1 cellular context compared by ENCODE assay signal in the genomic region with DNA sequence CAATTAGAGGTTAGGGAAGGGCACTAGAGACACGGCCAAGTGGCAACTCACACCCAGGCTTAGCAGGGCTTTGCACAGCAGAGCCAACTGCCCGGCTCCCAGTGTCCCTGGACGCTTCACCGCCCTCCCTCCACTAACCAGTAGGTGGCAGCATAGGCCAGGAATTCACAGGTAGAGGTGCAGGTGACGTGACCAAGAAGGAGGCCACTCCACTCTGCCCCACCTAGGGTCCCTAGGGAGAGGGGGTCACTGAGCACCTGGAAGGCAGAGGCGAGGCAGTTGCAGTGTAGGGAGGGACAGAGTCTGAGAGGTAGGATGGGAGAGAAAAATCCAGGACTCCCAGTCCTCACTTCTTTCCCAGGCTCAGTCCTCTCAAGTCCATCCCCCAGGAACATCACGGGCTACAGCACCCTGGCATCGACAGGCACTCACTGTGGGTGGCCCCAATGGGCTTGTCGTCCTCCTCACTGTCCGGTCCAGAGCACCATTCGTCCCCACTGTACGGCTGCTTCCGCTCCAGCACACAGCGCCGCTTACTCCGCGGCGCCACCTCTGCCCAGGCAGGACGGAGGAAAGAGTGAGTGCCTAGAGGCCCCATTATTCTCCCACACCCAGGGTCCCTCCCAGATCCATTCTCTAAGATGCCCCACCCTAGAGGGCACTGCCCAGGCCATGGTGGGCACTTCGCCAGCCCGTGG.
TF ChIP-seq lines count a peak whose summit lies in the region.

No MANE protein-coding gene starts in this region.

TF ChIP-seq in GM12878, 131 proteins besides CTCF, POLR2A, EP300 and RAD21 (continues in another document):
- TF ChIP-seq NBN (IDR thresholded peaks at IDR 0.05), result peak; percentile 39; the same call in 1 of the 2 replicates
- no peak; the same call in 2 of the 3 replicates for TF ChIP-seq POU2F2 (IDR thresholded peaks at IDR 0.05; ENCODE audit: borderline replicate concordance, low read depth, low read length)
- no peak for TF ChIP-seq ZNF217 (IDR thresholded peaks at IDR 0.05)
- TF ChIP-seq TARDBP (IDR thresholded peaks at IDR 0.05; ENCODE audit: borderline replicate concordance), result no peak
- no peak for TF ChIP-seq HCFC1 (IDR thresholded peaks at IDR 0.05; ENCODE audit: low read length)
- TF ChIP-seq, protein P1, sequence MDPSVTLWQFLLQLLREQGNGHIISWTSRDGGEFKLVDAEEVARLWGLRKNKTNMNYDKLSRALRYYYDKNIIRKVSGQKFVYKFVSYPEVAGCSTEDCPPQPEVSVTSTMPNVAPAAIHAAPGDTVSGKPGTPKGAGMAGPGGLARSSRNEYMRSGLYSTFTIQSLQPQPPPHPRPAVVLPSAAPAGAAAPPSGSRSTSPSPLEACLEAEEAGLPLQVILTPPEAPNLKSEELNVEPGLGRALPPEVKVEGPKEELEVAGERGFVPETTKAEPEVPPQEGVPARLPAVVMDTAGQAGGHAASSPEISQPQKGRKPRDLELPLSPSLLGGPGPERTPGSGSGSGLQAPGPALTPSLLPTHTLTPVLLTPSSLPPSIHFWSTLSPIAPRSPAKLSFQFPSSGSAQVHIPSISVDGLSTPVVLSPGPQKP (IDR thresholded peaks at IDR 0.05; ENCODE audit: low read depth, low read length), result no peak
- TF ChIP-seq RELB (IDR thresholded peaks at IDR 0.05; ENCODE audit: low read depth), result no peak
- no peak for TF ChIP-seq SUZ12 (IDR thresholded peaks at IDR 0.05; ENCODE audit: unreplicated experiment)
- TF ChIP-seq, protein P2, sequence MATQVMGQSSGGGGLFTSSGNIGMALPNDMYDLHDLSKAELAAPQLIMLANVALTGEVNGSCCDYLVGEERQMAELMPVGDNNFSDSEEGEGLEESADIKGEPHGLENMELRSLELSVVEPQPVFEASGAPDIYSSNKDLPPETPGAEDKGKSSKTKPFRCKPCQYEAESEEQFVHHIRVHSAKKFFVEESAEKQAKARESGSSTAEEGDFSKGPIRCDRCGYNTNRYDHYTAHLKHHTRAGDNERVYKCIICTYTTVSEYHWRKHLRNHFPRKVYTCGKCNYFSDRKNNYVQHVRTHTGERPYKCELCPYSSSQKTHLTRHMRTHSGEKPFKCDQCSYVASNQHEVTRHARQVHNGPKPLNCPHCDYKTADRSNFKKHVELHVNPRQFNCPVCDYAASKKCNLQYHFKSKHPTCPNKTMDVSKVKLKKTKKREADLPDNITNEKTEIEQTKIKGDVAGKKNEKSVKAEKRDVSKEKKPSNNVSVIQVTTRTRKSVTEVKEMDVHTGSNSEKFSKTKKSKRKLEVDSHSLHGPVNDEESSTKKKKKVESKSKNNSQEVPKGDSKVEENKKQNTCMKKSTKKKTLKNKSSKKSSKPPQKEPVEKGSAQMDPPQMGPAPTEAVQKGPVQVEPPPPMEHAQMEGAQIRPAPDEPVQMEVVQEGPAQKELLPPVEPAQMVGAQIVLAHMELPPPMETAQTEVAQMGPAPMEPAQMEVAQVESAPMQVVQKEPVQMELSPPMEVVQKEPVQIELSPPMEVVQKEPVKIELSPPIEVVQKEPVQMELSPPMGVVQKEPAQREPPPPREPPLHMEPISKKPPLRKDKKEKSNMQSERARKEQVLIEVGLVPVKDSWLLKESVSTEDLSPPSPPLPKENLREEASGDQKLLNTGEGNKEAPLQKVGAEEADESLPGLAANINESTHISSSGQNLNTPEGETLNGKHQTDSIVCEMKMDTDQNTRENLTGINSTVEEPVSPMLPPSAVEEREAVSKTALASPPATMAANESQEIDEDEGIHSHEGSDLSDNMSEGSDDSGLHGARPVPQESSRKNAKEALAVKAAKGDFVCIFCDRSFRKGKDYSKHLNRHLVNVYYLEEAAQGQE (IDR thresholded peaks at IDR 0.05; ENCODE audit: low read depth, low read length), result no peak
- TF ChIP-seq GATAD2B (conservative IDR thresholded peaks at IDR 0.05; ENCODE audit: low read depth), result no peak; the same call in none of the 2 replicates
- TF ChIP-seq, protein P3, sequence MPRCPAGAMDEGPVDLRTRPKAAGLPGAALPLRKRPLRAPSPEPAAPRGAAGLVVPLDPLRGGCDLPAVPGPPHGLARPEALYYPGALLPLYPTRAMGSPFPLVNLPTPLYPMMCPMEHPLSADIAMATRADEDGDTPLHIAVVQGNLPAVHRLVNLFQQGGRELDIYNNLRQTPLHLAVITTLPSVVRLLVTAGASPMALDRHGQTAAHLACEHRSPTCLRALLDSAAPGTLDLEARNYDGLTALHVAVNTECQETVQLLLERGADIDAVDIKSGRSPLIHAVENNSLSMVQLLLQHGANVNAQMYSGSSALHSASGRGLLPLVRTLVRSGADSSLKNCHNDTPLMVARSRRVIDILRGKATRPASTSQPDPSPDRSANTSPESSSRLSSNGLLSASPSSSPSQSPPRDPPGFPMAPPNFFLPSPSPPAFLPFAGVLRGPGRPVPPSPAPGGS (IDR thresholded peaks at IDR 0.05; ENCODE audit: borderline replicate concordance, insufficient read depth, low read depth, low read length, poor library complexity, severe bottlenecking), result no peak
- TF ChIP-seq, protein P4, sequence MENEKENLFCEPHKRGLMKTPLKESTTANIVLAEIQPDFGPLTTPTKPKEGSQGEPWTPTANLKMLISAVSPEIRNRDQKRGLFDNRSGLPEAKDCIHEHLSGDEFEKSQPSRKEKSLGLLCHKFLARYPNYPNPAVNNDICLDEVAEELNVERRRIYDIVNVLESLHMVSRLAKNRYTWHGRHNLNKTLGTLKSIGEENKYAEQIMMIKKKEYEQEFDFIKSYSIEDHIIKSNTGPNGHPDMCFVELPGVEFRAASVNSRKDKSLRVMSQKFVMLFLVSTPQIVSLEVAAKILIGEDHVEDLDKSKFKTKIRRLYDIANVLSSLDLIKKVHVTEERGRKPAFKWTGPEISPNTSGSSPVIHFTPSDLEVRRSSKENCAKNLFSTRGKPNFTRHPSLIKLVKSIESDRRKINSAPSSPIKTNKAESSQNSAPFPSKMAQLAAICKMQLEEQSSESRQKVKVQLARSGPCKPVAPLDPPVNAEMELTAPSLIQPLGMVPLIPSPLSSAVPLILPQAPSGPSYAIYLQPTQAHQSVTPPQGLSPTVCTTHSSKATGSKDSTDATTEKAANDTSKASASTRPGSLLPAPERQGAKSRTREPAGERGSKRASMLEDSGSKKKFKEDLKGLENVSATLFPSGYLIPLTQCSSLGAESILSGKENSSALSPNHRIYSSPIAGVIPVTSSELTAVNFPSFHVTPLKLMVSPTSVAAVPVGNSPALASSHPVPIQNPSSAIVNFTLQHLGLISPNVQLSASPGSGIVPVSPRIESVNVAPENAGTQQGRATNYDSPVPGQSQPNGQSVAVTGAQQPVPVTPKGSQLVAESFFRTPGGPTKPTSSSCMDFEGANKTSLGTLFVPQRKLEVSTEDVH (IDR thresholded peaks at IDR 0.05; ENCODE audit: low read depth, partially characterized antibody), result no peak
- TF ChIP-seq CEBPB (IDR thresholded peaks at IDR 0.05; ENCODE audit: borderline replicate concordance in 1 of 2, low read depth in 2 of 2, low read length in 2 of 2), result no peak
- no peak for TF ChIP-seq RELA (IDR thresholded peaks at IDR 0.05; ENCODE audit: borderline replicate concordance, partially characterized antibody)
- peak; percentile 70; the same call in 1 of the 2 replicates for TF ChIP-seq RB1 (IDR thresholded peaks at IDR 0.05; ENCODE audit: borderline replicate concordance)
- no peak for TF ChIP-seq EGR1 (IDR thresholded peaks at IDR 0.05; ENCODE audit: borderline replicate concordance in 1 of 2, low read depth in 2 of 2, low read length in 2 of 2)
- no peak for TF ChIP-seq TCF3 (IDR thresholded peaks at IDR 0.05; ENCODE audit: borderline replicate concordance, insufficient read depth, low read depth, low read length)
- TF ChIP-seq, protein P5, sequence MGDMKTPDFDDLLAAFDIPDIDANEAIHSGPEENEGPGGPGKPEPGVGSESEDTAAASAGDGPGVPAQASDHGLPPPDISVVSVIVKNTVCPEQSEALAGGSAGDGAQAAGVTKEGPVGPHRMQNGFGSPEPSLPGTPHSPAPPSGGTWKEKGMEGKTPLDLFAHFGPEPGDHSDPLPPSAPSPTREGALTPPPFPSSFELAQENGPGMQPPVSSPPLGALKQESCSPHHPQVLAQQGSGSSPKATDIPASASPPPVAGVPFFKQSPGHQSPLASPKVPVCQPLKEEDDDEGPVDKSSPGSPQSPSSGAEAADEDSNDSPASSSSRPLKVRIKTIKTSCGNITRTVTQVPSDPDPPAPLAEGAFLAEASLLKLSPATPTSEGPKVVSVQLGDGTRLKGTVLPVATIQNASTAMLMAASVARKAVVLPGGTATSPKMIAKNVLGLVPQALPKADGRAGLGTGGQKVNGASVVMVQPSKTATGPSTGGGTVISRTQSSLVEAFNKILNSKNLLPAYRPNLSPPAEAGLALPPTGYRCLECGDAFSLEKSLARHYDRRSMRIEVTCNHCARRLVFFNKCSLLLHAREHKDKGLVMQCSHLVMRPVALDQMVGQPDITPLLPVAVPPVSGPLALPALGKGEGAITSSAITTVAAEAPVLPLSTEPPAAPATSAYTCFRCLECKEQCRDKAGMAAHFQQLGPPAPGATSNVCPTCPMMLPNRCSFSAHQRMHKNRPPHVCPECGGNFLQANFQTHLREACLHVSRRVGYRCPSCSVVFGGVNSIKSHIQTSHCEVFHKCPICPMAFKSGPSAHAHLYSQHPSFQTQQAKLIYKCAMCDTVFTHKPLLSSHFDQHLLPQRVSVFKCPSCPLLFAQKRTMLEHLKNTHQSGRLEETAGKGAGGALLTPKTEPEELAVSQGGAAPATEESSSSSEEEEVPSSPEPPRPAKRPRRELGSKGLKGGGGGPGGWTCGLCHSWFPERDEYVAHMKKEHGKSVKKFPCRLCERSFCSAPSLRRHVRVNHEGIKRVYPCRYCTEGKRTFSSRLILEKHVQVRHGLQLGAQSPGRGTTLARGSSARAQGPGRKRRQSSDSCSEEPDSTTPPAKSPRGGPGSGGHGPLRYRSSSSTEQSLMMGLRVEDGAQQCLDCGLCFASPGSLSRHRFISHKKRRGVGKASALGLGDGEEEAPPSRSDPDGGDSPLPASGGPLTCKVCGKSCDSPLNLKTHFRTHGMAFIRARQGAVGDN (IDR thresholded peaks at IDR 0.05), result no peak
- TF ChIP-seq STAT3 (IDR thresholded peaks at IDR 0.05; ENCODE audit: low read depth, low read length), result no peak
- TF ChIP-seq SIN3A (IDR thresholded peaks at IDR 0.05; ENCODE audit: low read depth, low read length), result no peak
- TF ChIP-seq MTA3 (IDR thresholded peaks at IDR 0.05; ENCODE audit: borderline replicate concordance, low read length), result no peak
- no peak for TF ChIP-seq CHD2 (IDR thresholded peaks at IDR 0.05; ENCODE audit: borderline replicate concordance, low read depth, low read length)
- TF ChIP-seq, protein P6, sequence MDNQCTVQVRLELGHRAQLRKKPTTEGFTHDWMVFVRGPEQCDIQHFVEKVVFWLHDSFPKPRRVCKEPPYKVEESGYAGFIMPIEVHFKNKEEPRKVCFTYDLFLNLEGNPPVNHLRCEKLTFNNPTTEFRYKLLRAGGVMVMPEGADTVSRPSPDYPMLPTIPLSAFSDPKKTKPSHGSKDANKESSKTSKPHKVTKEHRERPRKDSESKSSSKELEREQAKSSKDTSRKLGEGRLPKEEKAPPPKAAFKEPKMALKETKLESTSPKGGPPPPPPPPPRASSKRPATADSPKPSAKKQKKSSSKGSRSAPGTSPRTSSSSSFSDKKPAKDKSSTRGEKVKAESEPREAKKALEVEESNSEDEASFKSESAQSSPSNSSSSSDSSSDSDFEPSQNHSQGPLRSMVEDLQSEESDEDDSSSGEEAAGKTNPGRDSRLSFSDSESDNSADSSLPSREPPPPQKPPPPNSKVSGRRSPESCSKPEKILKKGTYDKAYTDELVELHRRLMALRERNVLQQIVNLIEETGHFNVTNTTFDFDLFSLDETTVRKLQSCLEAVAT (IDR thresholded peaks at IDR 0.05), result no peak
- TF ChIP-seq FOS (IDR thresholded peaks at IDR 0.05; ENCODE audit: borderline replicate concordance, extremely low read depth, insufficient read length), result no peak
- TF ChIP-seq CHD1 (IDR thresholded peaks at IDR 0.05; ENCODE audit: low read depth, low read length), result no peak
- TF ChIP-seq, protein P7, sequence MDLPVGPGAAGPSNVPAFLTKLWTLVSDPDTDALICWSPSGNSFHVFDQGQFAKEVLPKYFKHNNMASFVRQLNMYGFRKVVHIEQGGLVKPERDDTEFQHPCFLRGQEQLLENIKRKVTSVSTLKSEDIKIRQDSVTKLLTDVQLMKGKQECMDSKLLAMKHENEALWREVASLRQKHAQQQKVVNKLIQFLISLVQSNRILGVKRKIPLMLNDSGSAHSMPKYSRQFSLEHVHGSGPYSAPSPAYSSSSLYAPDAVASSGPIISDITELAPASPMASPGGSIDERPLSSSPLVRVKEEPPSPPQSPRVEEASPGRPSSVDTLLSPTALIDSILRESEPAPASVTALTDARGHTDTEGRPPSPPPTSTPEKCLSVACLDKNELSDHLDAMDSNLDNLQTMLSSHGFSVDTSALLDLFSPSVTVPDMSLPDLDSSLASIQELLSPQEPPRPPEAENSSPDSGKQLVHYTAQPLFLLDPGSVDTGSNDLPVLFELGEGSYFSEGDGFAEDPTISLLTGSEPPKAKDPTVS (IDR thresholded peaks at IDR 0.05; ENCODE audit: low read depth, low read length), result no peak
